26 cellular contexts compared by ENCODE assay signal in the genomic region with DNA sequence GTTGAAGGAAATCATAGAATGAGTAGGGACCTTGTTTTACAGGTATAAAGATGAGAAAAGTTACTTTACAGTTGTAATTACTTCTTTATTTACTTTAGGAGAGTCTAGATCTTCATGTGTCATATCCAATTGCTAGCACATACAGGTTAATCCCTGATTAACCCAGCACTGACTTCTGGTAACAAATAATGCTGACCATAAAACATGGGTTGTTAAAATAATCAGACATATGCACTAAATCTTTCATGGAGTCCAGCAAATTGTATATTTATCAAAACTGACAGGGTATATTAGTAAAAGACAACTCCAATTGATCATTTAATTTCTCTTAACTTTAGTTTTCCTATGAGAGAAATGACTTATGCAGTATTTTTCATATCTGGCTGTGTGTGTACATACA.
"Had no signal": no experiment of that assay in that cellular context is flagged by ENCODE, and none has a peak within 500 bp of the region (broad histone marks: within the 10 kb centered on the region; RNA-seq: fewer than 3 reads in every experiment).

No MANE protein-coding gene starts in this region.

- H3K27me3 Mint-ChIP-seq: activated CD4-positive, alpha-beta memory T cell treated with anti-CD3 and anti-CD28 coated beads for 36 hours; activated naive CD4-positive, alpha-beta T cell treated with anti-CD3 and anti-CD28 coated beads, Interleukin-2, amount 50 U/mL, for 24 hours; T-helper 17 cell had no signal

- H3K27ac Mint-ChIP-seq: activated CD4-positive, alpha-beta memory T cell treated with anti-CD3 and anti-CD28 coated beads for 36 hours; activated CD4-positive, alpha-beta T cell treated with anti-CD3 and anti-CD28 coated beads, Interleukin-2, amount 10 ng/mL, durations not matched to agents 7 days and 5 days; activated naive CD4-positive, alpha-beta T cell treated with anti-CD3 and anti-CD28 coated beads, Interleukin-2, amount 50 U/mL, for 24 hours; T-helper 17 cell had no signal

- H3K36me3 Mint-ChIP-seq: activated CD4-positive, alpha-beta memory T cell treated with anti-CD3 and anti-CD28 coated beads for 36 hours; activated naive CD4-positive, alpha-beta T cell treated with anti-CD3 and anti-CD28 coated beads, Interleukin-2, amount 50 U/mL, for 24 hours had no signal

- H3K4me1 ChIP-seq: ascending aorta, body of pancreas had no signal

- H3K9me3 ChIP-seq: ascending aorta, body of pancreas, Peyer's patch, SJSA1 had no signal

- H3K4me3 ChIP-seq: ascending aorta, body of pancreas, Peyer's patch, SJSA1 had no signal

- H3K9ac ChIP-seq: KMS-11 had no signal

- H3K4me3 Mint-ChIP-seq: activated CD4-positive, alpha-beta memory T cell treated with anti-CD3 and anti-CD28 coated beads for 36 hours; activated CD4-positive, alpha-beta T cell treated with anti-CD3 and anti-CD28 coated beads, Interleukin-2, amount 10 ng/mL, durations not matched to agents 7 days and 5 days; activated naive CD4-positive, alpha-beta T cell treated with anti-CD3 and anti-CD28 coated beads, Interleukin-2, amount 50 U/mL, for 24 hours; T-helper 17 cell had no signal

- H3K36me3 ChIP-seq: ascending aorta, Peyer's patch, SJSA1 had no signal

- H3K27me3 ChIP-seq: ascending aorta, body of pancreas, Peyer's patch, SJSA1 had no signal

- H3K27ac ChIP-seq: ascending aorta, body of pancreas, KMS-11, Peyer's patch, SJSA1, VCaP had no signal

- ATAC-seq: body of pancreas, T-helper 17 cell had no signal

- H3K9me3 Mint-ChIP-seq: activated CD4-positive, alpha-beta memory T cell treated with anti-CD3 and anti-CD28 coated beads for 36 hours; activated CD4-positive, alpha-beta T cell treated with anti-CD3 and anti-CD28 coated beads, Interleukin-2, amount 10 ng/mL, durations not matched to agents 7 days and 5 days; activated naive CD4-positive, alpha-beta T cell treated with anti-CD3 and anti-CD28 coated beads, Interleukin-2, amount 50 U/mL, for 24 hours had no signal

- H3K4me2 ChIP-seq: KMS-11 had no signal

- DNase-seq: activated CD4-positive, alpha-beta memory T cell treated with anti-CD3 and anti-CD28 coated beads for 36 hours; activated CD4-positive, alpha-beta T cell treated with anti-CD3 and anti-CD28 coated beads, Interleukin-2, amount 10 ng/mL, durations not matched to agents 7 days and 5 days; activated CD4-positive, CD25-positive, alpha-beta regulatory T cell; activated CD8-positive, alpha-beta memory T cell treated with anti-CD3 and anti-CD28 coated beads for 24 hours; activated T-cell treated with anti-CD3 and anti-CD28 coated beads, Interleukin-2, amount 50 U/mL, for 48 hours; amniotic stem cell; body of pancreas; central memory CD4-positive, alpha-beta T cell; NCI-H1092; NCI-H2029; NCI-H2107; NCI-H2171 treated with DMSO at 0.1 percent for 48 hours; NCI-H226; NCI-H526; NCI-H774; NK-92 treated with Interleukin-12 subunit alpha and Interleukin-12 subunit beta, amount 100 ng/mL, for 24 hours; OCI-M1; Peyer's patch; SHP77; T-helper 17 cell had no signal

- FAIRE-seq: bronchial epithelial cell had no signal
